ENCODE assay signal across 15 cellular contexts in the genomic region with DNA sequence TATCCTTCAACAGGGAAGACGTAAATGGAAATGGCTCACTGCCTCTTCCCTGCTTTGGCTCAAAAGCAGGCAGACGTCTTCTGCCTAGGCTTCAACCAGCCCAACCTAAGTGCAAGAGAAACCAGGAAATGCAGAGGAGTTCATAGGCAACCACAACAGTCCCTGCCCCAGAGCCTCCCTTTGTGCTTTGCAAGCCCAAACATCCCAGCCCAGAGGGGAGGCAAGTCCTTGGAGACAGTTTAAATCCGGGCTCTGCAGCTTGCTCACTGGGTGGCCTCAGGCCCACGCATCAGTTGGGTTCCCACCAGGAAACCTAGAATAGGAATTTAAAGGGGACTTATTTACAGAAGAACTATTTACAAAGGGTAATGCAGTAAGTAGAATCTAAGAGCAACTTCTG. TPM values are rescaled to one million over a fixed set of nuclear protein-coding genes. Genes with fewer than 3 reads are reported as not detected.
A peak's percentile ranks its signal among the peaks of the same experiment; 100 is the strongest.
DNase-seq lines count a peak whose midpoint lies in the region; ATAC-seq, FAIRE-seq and TF ChIP-seq lines count a peak whose summit lies in the region.
"Had no signal": no experiment of that assay in that cellular context is flagged by ENCODE, and none has a peak within 500 bp of the region (broad histone marks: within the 10 kb centered on the region; RNA-seq: fewer than 3 reads in every experiment).

No MANE protein-coding gene starts in this region.

- peak overlapping the region; percentile 91 for H3K27ac Mint-ChIP-seq in activated CD4-positive, alpha-beta T cell treated with anti-CD3 and anti-CD28 coated beads, Interleukin-2, amount 10 ng/mL, durations not matched to agents 24 days and 14 days

- H3K27ac ChIP-seq in GM12878 (ENCODE audit: control insufficient read depth, insufficient read depth) (no peak overlapping the region), spleen (peak overlapping the region in 5 of 8 donors; percentile 27 to 56 (median 32)), Karpas-422 (ENCODE audit: low read length) (no peak overlapping the region)
- H3K27ac ChIP-seq: gastroesophageal sphincter had no signal

- no peaks in the 10 kb centered on the region for H3K36me3 ChIP-seq in NT2/D1 (ENCODE audit: insufficient read depth, insufficient read length, low read length)
- no peaks in the 10 kb centered on the region for H3K36me3 ChIP-seq in GM12878 (ENCODE audit: control insufficient read depth in 2 of 2, insufficient read depth in 2 of 2, low read length in 1 of 2)
- H3K36me3 ChIP-seq in spleen = peaks cover 0 to 33% (median 0%) of the 10 kb centered on the region in 6 donors
- H3K36me3 ChIP-seq in Karpas-422 (ENCODE audit: insufficient read depth, low read length) = no peaks in the 10 kb centered on the region
- H3K36me3 ChIP-seq: gastroesophageal sphincter had no signal

- peak; percentile 76 for FAIRE-seq in GM12878 (lab: Jason Lieb, UNC)

- no peaks in the 10 kb centered on the region for H4K20me1 ChIP-seq in GM12878 (ENCODE audit: control insufficient read depth, insufficient read depth)
- no peaks in the 10 kb centered on the region for H4K20me1 ChIP-seq in Karpas-422 (ENCODE audit: insufficient read depth, low read depth, low read length)

- H3K4me1 Mint-ChIP-seq in activated CD4-positive, alpha-beta T cell treated with anti-CD3 and anti-CD28 coated beads, Interleukin-2, amount 10 ng/mL, durations not matched to agents 24 days and 14 days = peaks cover 73% of the 10 kb centered on the region

- no peaks in the 10 kb centered on the region for H3K79me2 ChIP-seq in GM12878 (ENCODE audit: control insufficient read depth, insufficient read depth, low read length)
- no peaks in the 10 kb centered on the region for H3K79me2 ChIP-seq in Karpas-422 (ENCODE audit: low read length)

- no peak for TF ChIP-seq RAD21 in GM12878 (IDR thresholded peaks at IDR 0.05; ENCODE audit: insufficient read depth, low read depth, low read length)

- intact Hi-C loops in activated CD4-positive, alpha-beta T cell treated with anti-CD3 and anti-CD28 coated beads, Interleukin-2, amount 10 ng/mL, durations not matched to agents 24 days and 14 days (cut with micrococcal nuclease) = loop anchor here (1.0 kb wide), 3 partner anchors 11 to 17 kb away; no protein-coding TSS in a partner anchor
- intact Hi-C loops in GM12878 (cut with micrococcal nuclease; ENCODE audit: unreplicated experiment) = no loop called here
- intact Hi-C loops in spleen (cut with DNase I; ENCODE audit: low total_unique reads) = no loop called here

- no peak overlapping the region for H3K4me3 ChIP-seq in NT2/D1 (ENCODE audit: insufficient read length, low read depth)
- no peak overlapping the region for H3K4me3 ChIP-seq in GM12878
- no peak overlapping the region for H3K4me3 ChIP-seq in spleen
- no peak overlapping the region for H3K4me3 ChIP-seq in Karpas-422 (ENCODE audit: low read length)
- no peak overlapping the region for H3K4me3 ChIP-seq in foreskin fibroblast (ENCODE audit: low read depth in 1 of 2, low read length in 2 of 2)
- H3K4me3 ChIP-seq: gastroesophageal sphincter had no signal

- H3K36me3 Mint-ChIP-seq in activated CD4-positive, alpha-beta T cell treated with anti-CD3 and anti-CD28 coated beads, Interleukin-2, amount 10 ng/mL, durations not matched to agents 24 days and 14 days (ENCODE audit: low read depth) = peaks cover 72% of the 10 kb centered on the region

- no peaks in the 10 kb centered on the region for H3K27me3 Mint-ChIP-seq in activated CD4-positive, alpha-beta T cell treated with anti-CD3 and anti-CD28 coated beads, Interleukin-2, amount 10 ng/mL, durations not matched to agents 24 days and 14 days

- H3K4me1 ChIP-seq in NT2/D1 (ENCODE audit: insufficient read depth, insufficient read length) (peaks cover 25% of the 10 kb centered on the region), GM12878 (ENCODE audit: control insufficient read depth, insufficient read depth, low read length) (peaks cover 21% of the 10 kb centered on the region), spleen (peaks cover 11 to 51% (median 37%) of the 10 kb centered on the region in 6 donors), Karpas-422 (ENCODE audit: low read length) (no peaks in the 10 kb centered on the region)

- peaks cover 23% of the 10 kb centered on the region for H3K27me3 ChIP-seq in NT2/D1 (ENCODE audit: insufficient read depth, insufficient read length)
- no peaks in the 10 kb centered on the region for H3K27me3 ChIP-seq in GM12878 (replicated peaks in 1 of 2; ENCODE audit: control insufficient read depth in 2 of 2, insufficient read depth in 2 of 2, low read length in 1 of 2)
- peaks cover 0 to 25% (median 0%) of the 10 kb centered on the region in 7 donors for H3K27me3 ChIP-seq in spleen (replicated peaks in 1 of 7)
- no peaks in the 10 kb centered on the region for H3K27me3 ChIP-seq in Karpas-422 (ENCODE audit: low read length)

- no peaks in the 10 kb centered on the region for H3K9me3 Mint-ChIP-seq in activated CD4-positive, alpha-beta T cell treated with anti-CD3 and anti-CD28 coated beads, Interleukin-2, amount 10 ng/mL, durations not matched to agents 24 days and 14 days

- BruUV-seq in GM12878 (replicated peaks; lab: Mats Ljungman, UMichigan) = no TSS peak

- peak; percentile 46 for ATAC-seq in GM12878
- ATAC-seq: gastroesophageal sphincter, HCT116 had no signal

- H3K4me3 Mint-ChIP-seq in activated CD4-positive, alpha-beta T cell treated with anti-CD3 and anti-CD28 coated beads, Interleukin-2, amount 10 ng/mL, durations not matched to agents 24 days and 14 days = peak overlapping the region; percentile 82

- RAD21 ChIA-PET in GM12878 (lab: Charles Lee; ENCODE audit: unreplicated experiment) = no interaction called here

- no peaks in the 10 kb centered on the region for H3K9me2 ChIP-seq in Karpas-422 (replicated peaks; ENCODE audit: insufficient read depth, low read length)

- no peak for TF ChIP-seq EP300 in GM12878 (IDR thresholded peaks at IDR 0.05; ENCODE audit: borderline replicate concordance in 1 of 2, control insufficient read depth in 1 of 2, low read depth in 2 of 2, low read length in 2 of 2)

- WGBS in GM12878 (ENCODE audit: insufficient coverage, insufficient replicate concordance, low lambda C conversion rate, missing lambda C conversion rate) = 32% methylated on average over 4 of the region's 4 CpGs
- 28 to 50% (median 42%) methylated on average over 4 of the region's 4 CpGs for WGBS in spleen, 5 donors

- no peak overlapping the region; the same call in 1 of the 2 replicates for H2AFZ ChIP-seq in GM12878 (ENCODE audit: control insufficient read depth, low read depth, low read length)
- no peak overlapping the region for H2AFZ ChIP-seq in Karpas-422 (ENCODE audit: low read length)

- SMC1A ChIA-PET in GM12878 (lab: Charles Lee; ENCODE audit: uncharacterized antibody, unreplicated experiment) = interaction anchor here (0.7 to 1.5 kb wide), 2 partner anchors 47 to 65 kb away, joined by 3 to 4 read pairs; no protein-coding TSS in a partner anchor

- CTCF ChIA-PET in GM12878 (lab: Yijun Ruan, JAX) = no interaction called here

- H3K4me2 ChIP-seq in GM12878 (ENCODE audit: control insufficient read depth, insufficient read depth) (no peak overlapping the region), Karpas-422 (ENCODE audit: low read depth, low read length, poor library complexity, severe bottlenecking) (no peak overlapping the region)

- TF ChIP-seq CTCF in GM12878 (IDR thresholded peaks at IDR 0.05 in 2 of 3, conservative IDR thresholded peaks at IDR 0.05 in 1 of 3; ENCODE audit: control insufficient read depth in 2 of 3, extremely low read depth in 1 of 3, insufficient read depth in 1 of 3, low read depth in 3 of 3, low read length in 3 of 3) (no peak), spleen (IDR thresholded peaks at IDR 0.05 in 8 of 11, conservative IDR thresholded peaks at IDR 0.05 in 3 of 11) (no peak), foreskin fibroblast (IDR thresholded peaks at IDR 0.05; ENCODE audit: low read depth, low read length) (no peak)

- peak; percentile 86 for DNase-seq in activated CD4-positive, alpha-beta T cell treated with anti-CD3 and anti-CD28 coated beads, Interleukin-2, amount 10 ng/mL, durations not matched to agents 24 days and 14 days
- no peak for DNase-seq in activated CD4-positive, alpha-beta T cell treated with anti-CD3 and anti-CD28 coated beads for 1 hour
- DNase-seq in NT2/D1 (ENCODE audit: low read depth, low spot score) (peak; percentile 40), GM12878 (ENCODE audit: low read depth, low spot score) (no peak), spleen (no peak), Karpas-422 (no peak), foreskin fibroblast (no peak), mesenteric fat pad (ENCODE audit: low spot score) (no peak)
- DNase-seq: activated CD4-positive, CD25-positive, alpha-beta regulatory T cell; cerebellar nuclear complex; OCI-M1 had no signal

- H3K9ac ChIP-seq in NT2/D1 (ENCODE audit: insufficient read length, low read depth) (no peak overlapping the region), GM12878 (ENCODE audit: control insufficient read depth, insufficient read depth, low read length) (no peak overlapping the region), Karpas-422 (ENCODE audit: low read length) (no peak overlapping the region)

- TF ChIP-seq POLR2A in GM12878 (IDR thresholded peaks at IDR 0.05; ENCODE audit: low read depth, low read length) (no peak), spleen (IDR thresholded peaks at IDR 0.05) (no peak)

- H3K9me3 ChIP-seq in NT2/D1 (ENCODE audit: insufficient read depth, low read length) (no peaks in the 10 kb centered on the region), GM12878 (replicated peaks; ENCODE audit: control insufficient read depth, insufficient read depth, low read length) (no peaks in the 10 kb centered on the region), spleen (no peaks in the 10 kb centered on the region), Karpas-422 (ENCODE audit: low read length) (no peaks in the 10 kb centered on the region)
- H3K9me3 ChIP-seq: gastroesophageal sphincter had no signal

- in situ Hi-C loops in GM12878 (cut with MboI) = no loop called here

- POLR2A ChIA-PET in GM12878 (lab: Charles Lee) = no interaction called here

RNA-seq across cellular contexts. Expression of a gene that starts 33.4 kb away (rescaled TPM):
- total RNA-seq in activated CD4-positive, alpha-beta T cell treated with anti-CD3 and anti-CD28 coated beads, Interleukin-2, amount 10 ng/mL, durations not matched to agents 24 days and 14 days = 416 and 421 TPM in 2 replicates
- 0.61 and 2.5 TPM in 2 replicates for total RNA-seq in GM12878 (2013; cell fraction: nucleolus; rRNA removed)
- total RNA-seq in GM12878 (2014; rRNA removed) = 6.4 and 7.3 TPM in 2 replicates
- 3.1 and 3.3 TPM in 2 replicates for total RNA-seq in GM12878 (2014; rRNA removed; fragmentation: Illumina TruSeq; extraction: Trizol)
- 11.2 and 17.6 TPM in 2 replicates for total RNA-seq in GM12878 (2021)
- 0.34 TPM for polyA plus RNA-seq in GM12878 (2011; ENCODE audit: low read depth)
- polyA plus RNA-seq in GM12878 (2011; rRNA removed) = 0.37 and 0.45 TPM in 2 replicates
- 0.60 and 0.67 TPM in 2 replicates for polyA plus RNA-seq in GM12878 (2011; cell fraction: cytosol; rRNA removed)
- 2.1 and 2.6 TPM in 2 replicates for polyA plus RNA-seq in GM12878 (2011; cell fraction: nucleus; rRNA removed)
- 1.4 and 1.7 TPM in 2 replicates for polyA plus RNA-seq in GM12878 (2012)
- 5.1 and 6.6 TPM in 2 replicates for polyA plus RNA-seq in GM12878 (2014; fragmentation: Illumina TruSeq; extraction: Trizol)
- 1 to 10 TPM in 1 of 2 experiments, under 1 TPM in 1; 0.93 to 1.8 TPM for polyA plus RNA-seq in GM12878 (2014; fragmentation: Nextera tagmentation; extraction: Ambion mirVana)
- 5.9 and 6.8 TPM in 2 replicates for polyA plus RNA-seq in GM12878 (2014; rRNA removed)
- 1 to 10 TPM; 6.8 to 7.2 TPM for polyA plus RNA-seq in GM12878 (2016; fragmentation: Nextera tagmentation; extraction: Ambion mirVana)
- 0.15 and 0.41 TPM in 2 replicates for polyA minus RNA-seq in GM12878 (2011; rRNA and poly(A)+ RNA removed)
- 0.40 and 0.73 TPM in 2 replicates for polyA minus RNA-seq in GM12878 (2011; cell fraction: cytosol; rRNA and poly(A)+ RNA removed)
- 0.48 and 0.96 TPM in 2 replicates for polyA minus RNA-seq in GM12878 (2011; cell fraction: nucleus; rRNA and poly(A)+ RNA removed)
- total RNA-seq in spleen = 10 to 100 TPM; 13.4 to 47.6 (median 31.4) TPM
- polyA plus RNA-seq in spleen = 10 to 100 TPM; 10.9 to 21.8 (median 20.3) TPM
- not detected in 2 replicates for total RNA-seq in Karpas-422 (2014; rRNA removed; shearing (Covaris generic); ENCODE audit: low replicate concordance)
- 0.87 TPM for total RNA-seq in mesenteric fat pad
- total RNA-seq: renal cortical epithelial cell had no signal
- polyA plus RNA-seq: AG04450 had no signal

RNA-seq across cellular contexts. Expression of a gene that starts 52.9 kb away (rescaled TPM):
- 3.0 and 4.0 TPM in 2 replicates for total RNA-seq in activated CD4-positive, alpha-beta T cell treated with anti-CD3 and anti-CD28 coated beads, Interleukin-2, amount 10 ng/mL, durations not matched to agents 24 days and 14 days
- total RNA-seq in GM12878 (2013; cell fraction: nucleolus; rRNA removed) = 203 and 205 TPM in 2 replicates
- 71.3 and 83.5 TPM in 2 replicates for total RNA-seq in GM12878 (2014; rRNA removed)
- 51.5 and 56.3 TPM in 2 replicates for total RNA-seq in GM12878 (2014; rRNA removed; fragmentation: Illumina TruSeq; extraction: Trizol)
- total RNA-seq in GM12878 (2021) = 93.3 and 102 TPM in 2 replicates
- polyA plus RNA-seq in GM12878 (2011; ENCODE audit: low read depth) = 36.2 TPM
- polyA plus RNA-seq in GM12878 (2011; rRNA removed) = 18.2 and 44.9 TPM in 2 replicates
- polyA plus RNA-seq in GM12878 (2011; cell fraction: cytosol; rRNA removed) = 55.8 and 65.2 TPM in 2 replicates
- 80.5 and 92.2 TPM in 2 replicates for polyA plus RNA-seq in GM12878 (2011; cell fraction: nucleus; rRNA removed)
- 90.2 and 104 TPM in 2 replicates for polyA plus RNA-seq in GM12878 (2012)
- 11.7 and 54.8 TPM in 2 replicates for polyA plus RNA-seq in GM12878 (2014; fragmentation: Illumina TruSeq; extraction: Trizol)
- 10 to 100 TPM; 17.7 to 55.4 TPM for polyA plus RNA-seq in GM12878 (2014; fragmentation: Nextera tagmentation; extraction: Ambion mirVana)
- polyA plus RNA-seq in GM12878 (2014; rRNA removed) = 71.9 and 83.8 TPM in 2 replicates
- 10 to 100 TPM; 53.4 to 57.7 TPM for polyA plus RNA-seq in GM12878 (2016; fragmentation: Nextera tagmentation; extraction: Ambion mirVana)
- 99.9 and 126 TPM in 2 replicates for polyA minus RNA-seq in GM12878 (2011; rRNA and poly(A)+ RNA removed)
- 50.8 and 65.5 TPM in 2 replicates for polyA minus RNA-seq in GM12878 (2011; cell fraction: cytosol; rRNA and poly(A)+ RNA removed)
- 57.2 and 89.6 TPM in 2 replicates for polyA minus RNA-seq in GM12878 (2011; cell fraction: nucleus; rRNA and poly(A)+ RNA removed)
- 100 to 1,000 TPM in 4 of 7 donors, 10 to 100 TPM in 3; 62.9 to 133 (median 114) TPM for total RNA-seq in spleen
- polyA plus RNA-seq in spleen = 100 to 1,000 TPM in 2 of 3 donors, 10 to 100 TPM in 1; 83.8 to 139 (median 115) TPM
- 49.5 and 64.7 TPM in 2 replicates for total RNA-seq in Karpas-422 (2014; rRNA removed; shearing (Covaris generic); ENCODE audit: low replicate concordance)
- 47.4 TPM for total RNA-seq in mesenteric fat pad

Comparison
In these comparisons a context has a peak if more than half of its experiments do, and no peak if none do; other contexts are left out.
1. DNase-seq: peak in activated CD4-positive, alpha-beta T cell treated with anti-CD3 and anti-CD28 coated beads, Interleukin-2, amount 10 ng/mL, durations not matched to agents 24 days and 14 days (single experiment) and NT2/D1 (single experiment); none in activated CD4-positive, alpha-beta T cell treated with anti-CD3 and anti-CD28 coated beads for 1 hour (single experiment), GM12878 (single experiment), spleen (single experiment), Karpas-422 (single experiment), foreskin fibroblast (0 of 2) and mesenteric fat pad (single experiment).
2. H3K27ac ChIP-seq: peak in spleen (5 of 8); none in GM12878 (single experiment) and Karpas-422 (single experiment).